1 cellular context compared by ENCODE assay signal in the genomic region with DNA sequence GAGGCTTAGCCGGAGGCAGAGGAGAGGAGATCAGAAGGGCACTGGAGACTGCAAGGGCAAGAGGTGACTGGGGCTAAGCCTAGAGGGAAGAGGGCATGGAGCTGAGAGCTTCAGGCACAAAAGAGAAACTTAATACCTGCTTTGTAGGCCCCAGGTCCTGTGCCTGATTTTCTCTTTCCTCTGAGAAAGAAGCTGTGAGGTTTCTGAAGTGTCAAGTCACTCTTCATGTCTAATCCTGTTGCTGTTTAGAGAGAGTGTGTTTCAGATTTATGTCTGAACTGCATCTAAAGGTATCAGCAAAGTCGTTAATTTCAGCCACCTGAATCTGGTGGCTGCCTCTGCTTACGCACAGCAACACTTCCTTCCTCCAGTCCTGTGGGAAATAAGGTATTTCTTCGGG.
TF ChIP-seq lines count a peak whose summit lies in the region.

No MANE protein-coding gene starts in this region.

TF ChIP-seq in GM23338, 12 proteins besides CTCF, POLR2A, EP300 and RAD21 (continued from another document):
- TF ChIP-seq ETS1 (IDR thresholded peaks at IDR 0.05), result no peak
- no peak for TF ChIP-seq CREB1 (CRISPR knock-in tag; IDR thresholded peaks at IDR 0.05; ENCODE audit: low read depth)
